In the genomic region with DNA sequence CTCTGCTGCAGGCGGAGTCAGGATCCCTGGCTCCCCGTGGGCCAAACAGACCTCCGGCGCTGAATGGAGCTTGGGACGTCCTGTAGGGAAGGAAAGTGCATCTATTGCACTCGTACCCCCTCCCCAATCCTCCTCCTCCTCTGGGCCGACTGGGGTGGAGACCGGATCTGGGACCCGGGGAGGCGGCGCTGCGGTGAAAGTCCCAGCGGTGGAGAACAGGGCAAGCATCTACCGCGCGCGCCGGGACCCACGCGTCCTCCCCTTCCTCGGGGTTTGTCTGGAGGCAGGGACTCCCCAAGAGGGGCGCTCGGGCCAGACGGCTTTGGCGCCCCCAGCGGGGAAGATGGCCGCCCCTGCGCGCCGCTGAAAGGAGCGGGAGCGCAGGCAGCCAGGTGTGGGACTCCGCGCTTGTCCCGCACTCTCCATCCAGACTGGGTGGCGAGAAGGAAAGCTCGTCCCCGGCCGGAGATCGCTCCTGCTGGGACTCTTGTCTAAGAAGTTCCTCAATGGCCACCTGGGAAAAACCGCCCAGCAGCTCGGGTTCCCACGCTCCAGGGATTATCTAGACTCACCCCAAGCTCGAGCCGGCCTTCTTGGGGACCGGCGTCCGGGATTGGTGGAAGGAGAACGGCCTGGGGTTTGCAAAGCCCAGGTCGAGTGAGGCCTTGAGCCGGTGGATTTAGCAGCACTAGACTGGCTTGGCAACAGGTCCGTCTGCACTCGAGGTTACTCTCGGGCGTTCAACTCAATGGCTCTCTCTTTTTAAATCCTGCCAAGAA, we compare ENCODE assay signal across 8 cellular contexts. TPM values are rescaled to one million over a fixed set of nuclear protein-coding genes. Genes with fewer than 3 reads are reported as not detected.
DNase-seq lines count a peak whose midpoint lies in the region; ATAC-seq, FAIRE-seq and TF ChIP-seq lines count a peak whose summit lies in the region.

No MANE protein-coding gene starts in this region.

- peaks cover 51% of the 10 kb centered on the region for H3K4me1 ChIP-seq in endothelial cell of umbilical vein (ENCODE audit: control insufficient read depth, extremely low read depth, insufficient read depth, low read length)
- H3K4me1 ChIP-seq in thyroid gland: peaks cover 22 to 29% of the 10 kb centered on the region in 2 donors

- BruUV-seq in endothelial cell of umbilical vein (replicated peaks; lab: Mats Ljungman, UMichigan): no TSS peak

- dilution Hi-C loops in endothelial cell of umbilical vein (cut with MboI; ENCODE audit: extremely low pct_ligation_motif_present, low sequenced_read_pairs): no loop called here

- peaks cover 4% of the 10 kb centered on the region for H4K20me1 ChIP-seq in endothelial cell of umbilical vein (replicated peaks; ENCODE audit: control insufficient read depth, extremely low read depth, insufficient read depth, low read length)

- H3K36me3 ChIP-seq in endothelial cell of umbilical vein (ENCODE audit: control insufficient read depth in 2 of 2, extremely low read depth in 1 of 2, insufficient read depth in 2 of 2, low read length in 2 of 2) (no peaks in the 10 kb centered on the region), thyroid gland (no peaks in the 10 kb centered on the region)

- peaks cover 58% of the 10 kb centered on the region for H3K79me2 ChIP-seq in endothelial cell of umbilical vein (ENCODE audit: control insufficient read depth, insufficient read depth, low read length)

- POLR2A ChIA-PET in endothelial cell of umbilical vein (lab: Charles Lee): interaction anchor here (1.8 to 4.3 kb wide), 2 partner anchors 12 to 32 kb away, joined by 4 to 36 read pairs; a partner anchor contains a TSS

- no peaks in the 10 kb centered on the region for H3K9me1 ChIP-seq in endothelial cell of umbilical vein (replicated peaks; ENCODE audit: control insufficient read depth, extremely low read depth, insufficient read depth, low read length)

- TF ChIP-seq POLR2A in GM18505 (IDR thresholded peaks at IDR 0.05; ENCODE audit: borderline replicate concordance, extremely low read depth, insufficient read depth, insufficient read length): peak; percentile 48
- TF ChIP-seq POLR2A in endothelial cell of umbilical vein (IDR thresholded peaks at IDR 0.05; ENCODE audit: low read depth, low read length): no peak
- no peak for TF ChIP-seq POLR2A in thyroid gland (IDR thresholded peaks at IDR 0.05)

- peak; percentile 55 to 71 for TF ChIP-seq CTCF in endothelial cell of umbilical vein (IDR thresholded peaks at IDR 0.05; ENCODE audit: extremely low read depth in 1 of 2, insufficient read depth in 1 of 2, low read depth in 1 of 2, low read length in 2 of 2)
- TF ChIP-seq CTCF in thyroid gland (IDR thresholded peaks at IDR 0.05): peak in 1 of 6 experiments; percentile 18

- peak overlapping the region; percentile 86 for H3K27ac ChIP-seq in endothelial cell of umbilical vein (ENCODE audit: insufficient read depth, low read depth, low read length)
- peak overlapping the region; percentile 32 to 60 (median 51) for H3K27ac ChIP-seq in thyroid gland

- DNase-seq in Ammon's horn (ENCODE audit: low spot score): peak; percentile 46
- DNase-seq in M059J (ENCODE audit: low read depth): peak; percentile 42
- DNase-seq in activated CD4-positive, alpha-beta T cell treated with anti-CD3 and anti-CD28 coated beads, Interleukin-2, amount 50 U/mL, for 1 hour: peak; percentile 12
- peak; percentile 59 for DNase-seq in endothelial cell of umbilical vein (ENCODE audit: low read depth, low spot score)
- peak; percentile 48 for DNase-seq in midbrain (lab: John Stamatoyannopoulos, UW)
- peak; percentile 85 to 86 for DNase-seq in thyroid gland
- no peak for DNase-seq in DMS114 treated with DMSO at 0.1 percent for 48 hours (lab: John Stamatoyannopoulos, UW; ENCODE audit: unreplicated experiment)

- ATAC-seq in GM18505 (IDR thresholded peaks at IDR 0.05; ENCODE audit: unreplicated experiment): peak; percentile 19

- peak; percentile 69 for FAIRE-seq in endothelial cell of umbilical vein (lab: Jason Lieb, UNC)

- no peak overlapping the region for H2AFZ ChIP-seq in endothelial cell of umbilical vein (ENCODE audit: low read depth, low read length)

- H3K27me3 ChIP-seq in endothelial cell of umbilical vein (ENCODE audit: control insufficient read depth in 2 of 2, insufficient read depth in 2 of 2, low read length in 2 of 2) (no peaks in the 10 kb centered on the region), thyroid gland (no peaks in the 10 kb centered on the region)

- intact Hi-C loops in endothelial cell of umbilical vein (cut with micrococcal nuclease): no loop called here
- intact Hi-C loops in thyroid gland (cut with DNase I): loop anchor here (5.0 kb wide), 1 partner anchor 58 kb away; no protein-coding TSS in a partner anchor

- peak overlapping the region; percentile 43 for H3K9ac ChIP-seq in endothelial cell of umbilical vein (replicated peaks; ENCODE audit: extremely low read depth, insufficient read depth, low read length)

- CTCF ChIA-PET in endothelial cell of umbilical vein (lab: Charles Lee): interaction anchor here (1.0 to 3.6 kb wide), 11 partner anchors 9 to 253 kb away, joined by 3 to 50 read pairs (median 4); a partner anchor contains a TSS

- H3K4me3 ChIP-seq in endothelial cell of umbilical vein (replicated peaks in 1 of 3; ENCODE audit: insufficient read depth in 1 of 3, low read depth in 1 of 3, low read length in 3 of 3): peak overlapping the region; percentile 69 to 93 (median 76)
- peak overlapping the region; percentile 1 to 42 (median 42) for H3K4me3 ChIP-seq in thyroid gland (replicated peaks in 1 of 3)

- H3K4me2 ChIP-seq in endothelial cell of umbilical vein (ENCODE audit: insufficient read depth, low read length): peak overlapping the region; percentile 77

- no peaks in the 10 kb centered on the region for H3K9me3 ChIP-seq in endothelial cell of umbilical vein (replicated peaks; ENCODE audit: control insufficient read depth, insufficient read depth, low read length)
- no peaks in the 10 kb centered on the region for H3K9me3 ChIP-seq in thyroid gland

- WGBS in thyroid gland, 2 donors: 2% methylated on average over 14 to 25 of the region's 55 CpGs

TF ChIP-seq in endothelial cell of umbilical vein, 7 proteins besides CTCF, POLR2A, EP300 and RAD21:
- TF ChIP-seq, protein P1, sequence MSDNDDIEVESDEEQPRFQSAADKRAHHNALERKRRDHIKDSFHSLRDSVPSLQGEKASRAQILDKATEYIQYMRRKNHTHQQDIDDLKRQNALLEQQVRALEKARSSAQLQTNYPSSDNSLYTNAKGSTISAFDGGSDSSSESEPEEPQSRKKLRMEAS (IDR thresholded peaks at IDR 0.05; ENCODE audit: insufficient read depth, insufficient read length): no peak
- peak; percentile 38 for TF ChIP-seq POLR2AphosphoS5 (IDR thresholded peaks at IDR 0.05; ENCODE audit: insufficient read depth, low read depth, low read length)

RNA-seq across cellular contexts. Expression of a gene that starts 0.7 kb away (rescaled TPM):
- total RNA-seq in M059J (2014; rRNA removed; shearing (Covaris generic)): 224 and 254 TPM in 2 replicates
- total RNA-seq in endothelial cell of umbilical vein: 668 and 694 TPM in 2 replicates
- 898 and 969 TPM in 2 replicates for polyA plus RNA-seq in endothelial cell of umbilical vein
- polyA plus RNA-seq in endothelial cell of umbilical vein (2011; cell fraction: cytosol; rRNA removed): 619 and 783 TPM in 2 replicates
- 552 and 630 TPM in 2 replicates for polyA plus RNA-seq in endothelial cell of umbilical vein (2011; cell fraction: nucleus; rRNA removed)
- 311 and 450 TPM in 2 replicates for polyA plus RNA-seq in endothelial cell of umbilical vein (2012)
- polyA minus RNA-seq in endothelial cell of umbilical vein: 1,118 and 1,176 TPM in 2 replicates
- 46.5 TPM for polyA minus RNA-seq in endothelial cell of umbilical vein (2011; cell fraction: cytosol; rRNA and poly(A)+ RNA removed)
- 172 and 219 TPM in 2 replicates for polyA minus RNA-seq in endothelial cell of umbilical vein (2011; cell fraction: nucleus; rRNA and poly(A)+ RNA removed)
- 1 to 10 TPM; 2.8 to 9.3 (median 7.0) TPM for total RNA-seq in thyroid gland

RNA-seq across cellular contexts. Expression of a gene that starts 12.0 kb away (rescaled TPM):
- total RNA-seq in M059J (2014; rRNA removed; shearing (Covaris generic)): 57.7 and 69.5 TPM in 2 replicates
- total RNA-seq in endothelial cell of umbilical vein (109 and 110 TPM in 2 replicates), thyroid gland (10 to 100 TPM in 3 of 4 donors, 1 to 10 TPM in 1; 6.8 to 17.3 (median 13.9) TPM)
- polyA plus RNA-seq in endothelial cell of umbilical vein: 121 and 125 TPM in 2 replicates
- 73.0 and 77.1 TPM in 2 replicates for polyA plus RNA-seq in endothelial cell of umbilical vein (2011; cell fraction: cytosol; rRNA removed)
- polyA plus RNA-seq in endothelial cell of umbilical vein (2011; cell fraction: nucleus; rRNA removed): 79.5 and 82.4 TPM in 2 replicates
- 50.4 and 68.5 TPM in 2 replicates for polyA plus RNA-seq in endothelial cell of umbilical vein (2012)
- 192 and 208 TPM in 2 replicates for polyA minus RNA-seq in endothelial cell of umbilical vein
- polyA minus RNA-seq in endothelial cell of umbilical vein (2011; cell fraction: cytosol; rRNA and poly(A)+ RNA removed): 289 TPM
- 51.4 and 61.8 TPM in 2 replicates for polyA minus RNA-seq in endothelial cell of umbilical vein (2011; cell fraction: nucleus; rRNA and poly(A)+ RNA removed)

RNA-seq across cellular contexts. Expression of a gene that starts 36.1 kb away (rescaled TPM):
- total RNA-seq in M059J (2014; rRNA removed; shearing (Covaris generic)): 106 and 150 TPM in 2 replicates
- total RNA-seq in endothelial cell of umbilical vein: 57.9 and 60.5 TPM in 2 replicates
- 22.9 and 29.3 TPM in 2 replicates for polyA plus RNA-seq in endothelial cell of umbilical vein
- 38.3 and 46.5 TPM in 2 replicates for polyA plus RNA-seq in endothelial cell of umbilical vein (2011; cell fraction: cytosol; rRNA removed)
- 18.7 and 24.5 TPM in 2 replicates for polyA plus RNA-seq in endothelial cell of umbilical vein (2011; cell fraction: nucleus; rRNA removed)
- polyA plus RNA-seq in endothelial cell of umbilical vein (2012): 28.8 and 51.8 TPM in 2 replicates
- polyA minus RNA-seq in endothelial cell of umbilical vein: 43.4 and 48.2 TPM in 2 replicates
- 96.6 TPM for polyA minus RNA-seq in endothelial cell of umbilical vein (2011; cell fraction: cytosol; rRNA and poly(A)+ RNA removed)
- polyA minus RNA-seq in endothelial cell of umbilical vein (2011; cell fraction: nucleus; rRNA and poly(A)+ RNA removed): 16.6 TPM in 2 replicates
- total RNA-seq in thyroid gland: 1 to 10 TPM; 4.1 to 6.3 (median 5.2) TPM

RNA-seq across cellular contexts. Expression of a gene that starts 36.4 kb away (rescaled TPM):
- total RNA-seq in M059J (2014; rRNA removed; shearing (Covaris generic)): 87.6 and 166 TPM in 2 replicates
- total RNA-seq in endothelial cell of umbilical vein (139 and 140 TPM in 2 replicates), thyroid gland (10 to 100 TPM; 28.0 to 57.9 (median 48.1) TPM)
- polyA plus RNA-seq in endothelial cell of umbilical vein: 534 and 632 TPM in 2 replicates
- polyA plus RNA-seq in endothelial cell of umbilical vein (2011; cell fraction: cytosol; rRNA removed): 418 and 490 TPM in 2 replicates
- 98.0 and 104 TPM in 2 replicates for polyA plus RNA-seq in endothelial cell of umbilical vein (2011; cell fraction: nucleus; rRNA removed)
- polyA plus RNA-seq in endothelial cell of umbilical vein (2012): 399 and 519 TPM in 2 replicates
- polyA minus RNA-seq in endothelial cell of umbilical vein: 266 and 269 TPM in 2 replicates
- polyA minus RNA-seq in endothelial cell of umbilical vein (2011; cell fraction: cytosol; rRNA and poly(A)+ RNA removed): 112 TPM
- polyA minus RNA-seq in endothelial cell of umbilical vein (2011; cell fraction: nucleus; rRNA and poly(A)+ RNA removed): 47.6 and 56.5 TPM in 2 replicates

Comparison
In these comparisons a context has a peak if more than half of its experiments do, and no peak if none do; other contexts are left out.
1. RNA of a gene that starts 0.7 kb away (total RNA-seq): 668 to 694 TPM in endothelial cell of umbilical vein and 224 to 254 TPM in M059J; 2.8 to 9.3 TPM in thyroid gland; every median in the first group is over 10 times any median in the second.